ENCODE assay signal across 1 cellular context in genomic region chr5:883475-884181, GRCh38.
TF ChIP-seq lines count a peak whose summit lies in the region.

No MANE protein-coding gene starts in this region.

TF ChIP-seq in K562, 482 proteins besides CTCF, POLR2A, EP300 and RAD21:
- TF ChIP-seq ZNF263 (CRISPR knock-in tag; IDR thresholded peaks at IDR 0.05; ENCODE audit: borderline replicate concordance) (peak; percentile 31; the same call in 1 of the 2 replicates), POLR2G (IDR thresholded peaks at IDR 0.05; ENCODE audit: low read depth, low read length) (peak; percentile 45), U2AF2 (optimal IDR thresholded peaks at IDR 0.05; ENCODE audit: low read depth, low read length) (no peak)
